Comparison of ENCODE assay signal across 8 cellular contexts in the genomic region with DNA sequence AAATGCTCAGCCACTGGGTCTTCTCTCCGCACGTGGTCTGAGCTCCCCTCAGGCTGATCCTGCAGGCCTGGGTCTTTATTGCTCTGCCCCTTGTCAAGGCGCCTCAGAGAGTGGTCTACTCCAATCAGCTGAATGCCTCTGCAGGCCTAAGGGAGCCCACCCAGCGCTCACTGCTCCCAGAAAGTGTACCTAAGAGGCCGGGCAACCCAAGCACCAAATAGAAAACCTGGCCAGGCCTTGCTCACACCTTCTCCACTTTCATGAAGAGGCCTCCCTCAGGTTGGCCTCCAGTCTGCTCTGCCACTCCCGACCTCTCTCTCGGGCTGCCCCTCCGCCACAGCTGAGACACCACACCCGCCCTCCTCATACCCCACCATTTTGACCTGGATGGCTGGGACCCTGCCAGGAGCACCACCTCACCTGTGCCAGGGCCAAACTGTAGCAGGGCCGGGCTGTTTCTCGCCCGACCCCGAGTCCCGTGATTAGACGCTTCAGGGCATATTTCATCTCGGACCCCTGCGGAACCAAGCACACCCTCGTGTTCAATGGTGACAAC. TPM values are rescaled to one million over a fixed set of nuclear protein-coding genes. Genes with fewer than 3 reads are reported as not detected.
DNase-seq lines count a peak whose midpoint lies in the region; ATAC-seq and TF ChIP-seq lines count a peak whose summit lies in the region.

No MANE protein-coding gene starts in this region.

- peak overlapping the region; percentile 59 for H4K91ac ChIP-seq in mesenchymal stem cell (ENCODE audit: low read length)

- TF ChIP-seq CTCF in cardiac muscle cell (IDR thresholded peaks at IDR 0.05; ENCODE audit: low read depth, low read length) (no peak), brain (conservative IDR thresholded peaks at IDR 0.05) (no peak), vagina (IDR thresholded peaks at IDR 0.05) (no peak)

- H3K4me3 ChIP-seq in cardiac muscle cell = peak overlapping the region; percentile 73
- H3K4me3 ChIP-seq in mesenchymal stem cell (ENCODE audit: insufficient read depth in 1 of 2, low read depth in 1 of 2, low read length in 2 of 2) = peak overlapping the region; percentile 92 to 98
- peak overlapping the region; percentile 98 to 99 for H3K4me3 ChIP-seq in vagina

- no peak overlapping the region for H2AK5ac ChIP-seq in mesenchymal stem cell (ENCODE audit: low read length, severe bottlenecking)

- H3K36me3 Mint-ChIP-seq in brain = peaks cover 18% of the 10 kb centered on the region

- peak overlapping the region; percentile 96 for H3K9ac ChIP-seq in mesenchymal stem cell (ENCODE audit: low read length)

- H3K9me3 ChIP-seq in cardiac muscle cell (ENCODE audit: low read depth) (no peaks in the 10 kb centered on the region), mesenchymal stem cell (ENCODE audit: control insufficient read depth, low read length) (no peaks in the 10 kb centered on the region), vagina (no peaks in the 10 kb centered on the region)

- no peaks in the 10 kb centered on the region for H3K27me3 ChIP-seq in cardiac muscle cell
- H3K27me3 ChIP-seq in mesenchymal stem cell (ENCODE audit: control insufficient read depth in 1 of 2, insufficient read depth in 1 of 2, low read length in 2 of 2) = no peaks in the 10 kb centered on the region
- H3K27me3 ChIP-seq in vagina = no peaks in the 10 kb centered on the region

- TF ChIP-seq POLR2A in vagina (IDR thresholded peaks at IDR 0.05) = no peak

- H3K9me3 Mint-ChIP-seq in brain = no peaks in the 10 kb centered on the region

- no peak overlapping the region for H2BK5ac ChIP-seq in mesenchymal stem cell (ENCODE audit: low read depth, low read length, poor library complexity, severe bottlenecking)

- no peak overlapping the region for H3K27ac ChIP-seq in cardiac muscle cell
- no peak overlapping the region for H3K27ac ChIP-seq in mesenchymal stem cell (ENCODE audit: low read length, poor library complexity, severe bottlenecking)
- peak overlapping the region; percentile 73 for H3K27ac ChIP-seq in vagina

- peaks cover 39% of the 10 kb centered on the region for H3K79me1 ChIP-seq in mesenchymal stem cell (replicated peaks; ENCODE audit: low read length, poor library complexity, severe bottlenecking)

- peak overlapping the region; percentile 1 for H2AFZ ChIP-seq in mesenchymal stem cell (ENCODE audit: low read depth, low read length)

- no peak overlapping the region for H2BK12ac ChIP-seq in mesenchymal stem cell (ENCODE audit: low read length in 2 of 2)

- H3K36me3 ChIP-seq in cardiac muscle cell = peaks cover 4% of the 10 kb centered on the region
- peaks cover 41 to 42% of the 10 kb centered on the region in 2 experiments for H3K36me3 ChIP-seq in mesenchymal stem cell (ENCODE audit: control insufficient read depth in 1 of 2, insufficient read depth in 2 of 2, low read depth in 1 of 2, low read length in 2 of 2)
- H3K36me3 ChIP-seq in vagina = peaks cover 0 to 33% of the 10 kb centered on the region in 2 donors

- H3K18ac ChIP-seq in mesenchymal stem cell (ENCODE audit: low read depth in 1 of 2, low read length in 2 of 2) = peak overlapping the region; percentile 52 to 67

- H2BK120ac ChIP-seq in mesenchymal stem cell (ENCODE audit: low read depth, low read length) = no peak overlapping the region

- DNase-seq in cardiac muscle cell (ENCODE audit: low read depth in 1 of 2, low spot score in 1 of 2) (no peak), cardiac septum (ENCODE audit: low spot score) (no peak), mesenchymal stem cell (no peak), vagina (ENCODE audit: extremely low spot score in 2 of 2) (no peak)
- no peak for DNase-seq in central memory CD4-positive, alpha-beta T cell
- DNase-seq in activated CD4-positive, alpha-beta T cell treated with anti-CD3 and anti-CD28 coated beads, Interleukin-2, amount 50 U/mL, for 4 hours = no peak

- H3K27ac Mint-ChIP-seq in brain = peak overlapping the region in 4 of 5 experiments; percentile 31 to 99 (median 96)

- WGBS in mesenchymal stem cell = 9% methylated on average over 18 of the region's 18 CpGs

- peaks cover 29% of the 10 kb centered on the region for H3K4me1 Mint-ChIP-seq in brain

- no peak for ATAC-seq in HG03571 (IDR thresholded peaks at IDR 0.05; ENCODE audit: unreplicated experiment)

- no peak overlapping the region for H2BK15ac ChIP-seq in mesenchymal stem cell (ENCODE audit: low read depth, poor library complexity, severe bottlenecking)

- intact Hi-C loops in cardiac septum (cut with DNase I) = no loop called here
- intact Hi-C loops in vagina (cut with DNase I) = no loop called here

- H4K8ac ChIP-seq in mesenchymal stem cell (ENCODE audit: low read length) = peak overlapping the region; percentile 72

- H3K14ac ChIP-seq in mesenchymal stem cell (ENCODE audit: low read length in 2 of 2) = peak overlapping the region in 1 of 2 experiments; percentile 14

- H3K4me2 ChIP-seq in mesenchymal stem cell (ENCODE audit: low read length, poor library complexity, severe bottlenecking) = peak overlapping the region; percentile 89

- H3K23ac ChIP-seq in mesenchymal stem cell (ENCODE audit: low read length in 2 of 2) = peak overlapping the region; percentile 60 to 62

- H3K4me1 ChIP-seq in cardiac muscle cell (ENCODE audit: low read depth) = peaks cover 5% of the 10 kb centered on the region
- H3K4me1 ChIP-seq in mesenchymal stem cell (ENCODE audit: control insufficient read depth, insufficient read depth, low read depth, low read length) = peaks cover 32% of the 10 kb centered on the region
- peaks cover 27% of the 10 kb centered on the region for H3K4me1 ChIP-seq in vagina

- no peaks in the 10 kb centered on the region for H3K27me3 Mint-ChIP-seq in brain

- H3K4ac ChIP-seq in mesenchymal stem cell (ENCODE audit: low read depth in 1 of 2, low read length in 2 of 2) = peak overlapping the region; percentile 21 to 42

- H3K4me3 Mint-ChIP-seq in brain = peak overlapping the region; percentile 88 to 98 (median 95)

RNA-seq across cellular contexts. Expression of gene MYBBP1A, which starts 0.7 kb away (rescaled TPM):
- total RNA-seq in cardiac muscle cell (47.4 and 57.1 TPM in 2 replicates), cardiac septum (26.1 TPM), vagina (47.1 TPM)
- polyA plus RNA-seq in cardiac muscle cell (51.5 and 69.3 TPM in 2 replicates), brain (ENCODE audit: insufficient read depth, low read depth, low replicate concordance) (35.0 TPM)
- polyA plus RNA-seq in mesenchymal stem cell (2013, experiment 1 of 2) = 20.8 TPM
- polyA plus RNA-seq in mesenchymal stem cell (2013, experiment 2 of 2) = 19.7 TPM

RNA-seq across cellular contexts. Expression of gene GGT6, which starts 5.9 kb away (rescaled TPM):
- total RNA-seq in cardiac muscle cell = not detected in 2 replicates
- polyA plus RNA-seq in cardiac muscle cell = not detected in 2 replicates
- total RNA-seq in cardiac septum = not detected
- polyA plus RNA-seq in brain (ENCODE audit: insufficient read depth, low read depth, low replicate concordance) = 0.17 TPM
- not detected for polyA plus RNA-seq in mesenchymal stem cell (2013, experiment 1 of 2)
- not detected for polyA plus RNA-seq in mesenchymal stem cell (2013, experiment 2 of 2)
- 9.6 TPM for total RNA-seq in vagina

RNA-seq across cellular contexts. Expression of gene SMTNL2, which starts 29.8 kb away (rescaled TPM):
- 176 and 184 TPM in 2 replicates for total RNA-seq in cardiac muscle cell
- 269 TPM in 2 replicates for polyA plus RNA-seq in cardiac muscle cell
- total RNA-seq in cardiac septum = 8.1 TPM
- polyA plus RNA-seq in brain (ENCODE audit: insufficient read depth, low read depth, low replicate concordance) = 3.6 TPM
- 0.12 TPM for polyA plus RNA-seq in mesenchymal stem cell (2013, experiment 1 of 2)
- polyA plus RNA-seq in mesenchymal stem cell (2013, experiment 2 of 2) = 0.18 TPM
- 2.5 TPM for total RNA-seq in vagina

RNA-seq across cellular contexts. Expression of gene SPNS2, which starts 55.8 kb away (rescaled TPM):
- total RNA-seq in cardiac muscle cell (1.0 and 3.5 TPM in 2 replicates), cardiac septum (10.3 TPM), vagina (79.3 TPM)
- polyA plus RNA-seq in cardiac muscle cell (1.6 and 1.7 TPM in 2 replicates), brain (ENCODE audit: insufficient read depth, low read depth, low replicate concordance) (17.9 TPM)
- 0.01 TPM for polyA plus RNA-seq in mesenchymal stem cell (2013, experiment 1 of 2)
- polyA plus RNA-seq in mesenchymal stem cell (2013, experiment 2 of 2) = not detected

Comparison
In these comparisons a context has a peak if more than half of its experiments do, and no peak if none do; other contexts are left out.
1. RNA of gene SMTNL2, which starts 29.8 kb away (total RNA-seq): 176 to 184 TPM in cardiac muscle cell; 8.1 TPM in cardiac septum (single experiment) and 2.5 TPM in vagina (single experiment); every median in the first group is over 10 times any median in the second.
2. Peak in every context shown above with its lines, with median percentiles within 50 percentile points of each other: H3K4me3 ChIP-seq.